18 cellular contexts compared by ENCODE assay signal in the genomic region with DNA sequence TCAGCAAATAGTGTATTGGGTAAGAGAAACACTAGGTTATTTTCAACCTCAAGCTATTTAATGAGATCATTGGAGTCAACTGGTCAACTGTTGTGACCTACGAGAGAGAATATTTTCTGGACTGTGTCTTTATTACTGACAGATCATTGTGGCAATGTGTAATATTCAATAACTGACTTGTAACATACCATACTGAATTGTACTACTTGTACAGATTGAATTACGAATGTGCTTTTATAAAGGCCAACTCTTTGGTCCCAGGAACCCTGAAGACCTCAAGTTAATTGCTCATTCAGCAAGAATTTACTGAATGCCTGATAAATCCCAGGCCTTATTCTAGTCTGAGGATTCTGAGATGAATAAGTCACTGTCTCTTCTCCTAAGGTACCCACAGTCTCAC. TPM values are rescaled to one million over a fixed set of nuclear protein-coding genes. Genes with fewer than 3 reads are reported as not detected.
DNase-seq lines count a peak whose midpoint lies in the region; ATAC-seq, FAIRE-seq and TF ChIP-seq lines count a peak whose summit lies in the region.
"Had no signal": no experiment of that assay in that cellular context is flagged by ENCODE, and none has a peak within 500 bp of the region (broad histone marks: within the 10 kb centered on the region; RNA-seq: fewer than 3 reads in every experiment).

No MANE protein-coding gene starts in this region.

- no peaks in the 10 kb centered on the region for H4K20me1 ChIP-seq in SK-N-SH (ENCODE audit: insufficient read depth)
- H4K20me1 ChIP-seq in HepG2 (ENCODE audit: insufficient read depth, low read length) = no peaks in the 10 kb centered on the region
- H4K20me1 ChIP-seq: BLaER1 treated with 17β-estradiol and CSF1 and Interleukin-3, amounts not matched to agents 10 nM and 100 nM had no signal

- H3K4me1 Mint-ChIP-seq in endothelial cell (ENCODE audit: unreplicated experiment) = no peaks in the 10 kb centered on the region

- H3K4me2 ChIP-seq in SK-N-SH = 0 out of 2 replicates have a peak overlapping the region, but pooled peaks have one; percentile 2
- no peak overlapping the region for H3K4me2 ChIP-seq in HepG2 (ENCODE audit: low read depth, low read length)
- H3K4me2 ChIP-seq: BLaER1 treated with 17β-estradiol and CSF1 and Interleukin-3, amounts not matched to agents 10 nM and 100 nM; neural progenitor cell had no signal

- CTCF ChIA-PET in SK-N-SH (lab: Yijun Ruan, JAX) (interaction anchor here (1.1 to 5.9 kb wide), 3 partner anchors 14 to 39 kb away, joined by 3 to 33 read pairs (median 8); no protein-coding TSS in a partner anchor), HepG2 (lab: Yijun Ruan, JAX; ENCODE audit: low intra/inter-chr PET ratio, low total read pairs) (no interaction called here)

- H3K36me3 ChIP-seq in SK-N-SH (replicated peaks in 1 of 2; ENCODE audit: control insufficient read depth in 1 of 2, insufficient read depth in 2 of 2, low read length in 1 of 2) = no peaks in the 10 kb centered on the region
- no peaks in the 10 kb centered on the region for H3K36me3 ChIP-seq in HepG2 (replicated peaks in 1 of 2; ENCODE audit: control insufficient read depth in 1 of 2, insufficient read depth in 2 of 2, low read length in 2 of 2)
- H3K36me3 ChIP-seq: BLaER1 treated with 17β-estradiol and CSF1 and Interleukin-3, amounts not matched to agents 10 nM and 100 nM; neural progenitor cell; right atrium auricular region had no signal

- in situ Hi-C loops in HepG2 (cut with HindIII; ENCODE audit: extremely low pct_ligation_motif_present, low pct_unique_long_range_greater_than_20kb) = no loop called here

- no peaks in the 10 kb centered on the region for H3K27me3 ChIP-seq in SK-N-SH (ENCODE audit: insufficient read depth)
- no peaks in the 10 kb centered on the region for H3K27me3 ChIP-seq in HepG2 (ENCODE audit: control insufficient read depth in 1 of 2, insufficient read depth in 2 of 2, low read length in 2 of 2)
- H3K27me3 ChIP-seq: BLaER1 treated with 17β-estradiol and CSF1 and Interleukin-3, amounts not matched to agents 10 nM and 100 nM; body of pancreas; neural progenitor cell; right atrium auricular region; testis had no signal

- H2AFZ ChIP-seq in SK-N-SH (ENCODE audit: low read depth) = no peak overlapping the region
- no peak overlapping the region for H2AFZ ChIP-seq in HepG2 (ENCODE audit: low read length)
- H2AFZ ChIP-seq: neural progenitor cell had no signal

- peaks cover 15% of the 10 kb centered on the region for H3F3A ChIP-seq in SK-N-SH (replicated peaks; ENCODE audit: insufficient read depth)

- POLR2A ChIA-PET in SK-N-SH (lab: Yijun Ruan, JAX) (no interaction called here), HepG2 (lab: Yijun Ruan, JAX) (no interaction called here)

- no peaks in the 10 kb centered on the region for H3K79me2 ChIP-seq in SK-N-SH (ENCODE audit: insufficient read depth)
- no peaks in the 10 kb centered on the region for H3K79me2 ChIP-seq in HepG2 (ENCODE audit: insufficient read depth, low read length)

- no TSS peak for BruUV-seq in HepG2 (replicated peaks; lab: Mats Ljungman, UMichigan)

- TF ChIP-seq CTCF in SK-N-SH (IDR thresholded peaks at IDR 0.05) = no peak
- no peak for TF ChIP-seq CTCF in fibroblast of pulmonary artery (IDR thresholded peaks at IDR 0.05; ENCODE audit: low read length, missing control alignments)
- no peak for TF ChIP-seq CTCF in HepG2 (CRISPR knock-in tag; IDR thresholded peaks at IDR 0.05)
- TF ChIP-seq CTCF in endothelial cell (IDR thresholded peaks at IDR 0.05; ENCODE audit: unreplicated experiment) = no peak

- 38% methylated on average over 2 of the region's 2 CpGs for WGBS in SK-N-SH (ENCODE audit: low lambda C conversion rate)
- 4% methylated on average over 2 of the region's 2 CpGs for WGBS in HepG2 (ENCODE audit: low lambda C conversion rate)

- no peak overlapping the region for H3K4me3 Mint-ChIP-seq in endothelial cell (ENCODE audit: unreplicated experiment)
- H3K4me3 Mint-ChIP-seq: neural progenitor cell had no signal

- intact Hi-C loops in HepG2 (cut with micrococcal nuclease; ENCODE audit: unreplicated experiment) = no loop called here
- intact Hi-C loops in head of caudate nucleus (cut with DNase I) = no loop called here

- H3K4me3 ChIP-seq in SK-N-SH (ENCODE audit: low read depth in 2 of 2, low read length in 1 of 2) (no peak overlapping the region), fibroblast of pulmonary artery (replicated peaks; ENCODE audit: low read depth, low read length) (no peak overlapping the region), skeletal muscle cell (ENCODE audit: low read depth, low read length) (no peak overlapping the region), HepG2 (replicated peaks in 1 of 3; ENCODE audit: insufficient read depth in 1 of 3, low read depth in 2 of 3, low read length in 3 of 3) (no peak overlapping the region)
- H3K4me3 ChIP-seq: BLaER1 treated with 17β-estradiol and CSF1 and Interleukin-3, amounts not matched to agents 10 nM and 100 nM; body of pancreas; neural progenitor cell; right atrium auricular region; testis had no signal

- H3K36me3 Mint-ChIP-seq in endothelial cell (ENCODE audit: low read depth, unreplicated experiment) = no peaks in the 10 kb centered on the region
- H3K36me3 Mint-ChIP-seq: neural progenitor cell had no signal

- no peaks in the 10 kb centered on the region for H3K9me3 Mint-ChIP-seq in endothelial cell (ENCODE audit: unreplicated experiment)
- H3K9me3 Mint-ChIP-seq: neural progenitor cell had no signal

- TF ChIP-seq POLR2A in HepG2 (IDR thresholded peaks at IDR 0.05; ENCODE audit: insufficient read depth in 1 of 2, low read depth in 2 of 2, low read length in 2 of 2) = no peak

- H3K27ac Mint-ChIP-seq in endothelial cell (ENCODE audit: unreplicated experiment) = no peak overlapping the region
- H3K27ac Mint-ChIP-seq: neural progenitor cell had no signal

- no peaks in the 10 kb centered on the region; a peak in 2 of 4 replicates for H3K4me1 ChIP-seq in SK-N-SH (ENCODE audit: control insufficient read depth in 1 of 2, insufficient read depth in 2 of 2, low read depth in 1 of 2, low read length in 1 of 2)
- H3K4me1 ChIP-seq in HepG2 (ENCODE audit: insufficient read depth, low read length) = peaks cover 14% of the 10 kb centered on the region
- H3K4me1 ChIP-seq: right atrium auricular region, testis had no signal

- H3K9me3 ChIP-seq in SK-N-SH (no peaks in the 10 kb centered on the region), HepG2 (ENCODE audit: low read length) (no peaks in the 10 kb centered on the region)
- H3K9me3 ChIP-seq: BLaER1 treated with 17β-estradiol and CSF1 and Interleukin-3, amounts not matched to agents 10 nM and 100 nM; body of pancreas; right atrium auricular region; testis had no signal

- no peak for ATAC-seq in HepG2

- H3K9me2 ChIP-seq in SK-N-SH = no peaks in the 10 kb centered on the region

- DNase-seq in GM03348 (ENCODE audit: low spot score) = peak; percentile 11
- DNase-seq in SK-N-SH = no peak
- DNase-seq in fibroblast of pulmonary artery (ENCODE audit: low read depth) = peak; percentile 6
- DNase-seq in skeletal muscle cell (ENCODE audit: low read depth) = peak; percentile 64
- no peak for DNase-seq in HepG2 (ENCODE audit: low spot score)
- DNase-seq in activated naive CD4-positive, alpha-beta T cell treated with anti-CD3 and anti-CD28 coated beads, Interleukin-2, amount 50 U/mL, for 16 hours = no peak
- DNase-seq in endothelial cell (ENCODE audit: low spot score) = no peak
- DNase-seq in head of caudate nucleus = no peak
- DNase-seq: activated effector memory CD4-positive, alpha-beta T cell treated with anti-CD3 and anti-CD28 coated beads, Interleukin-2, amount 50 U/mL, for 16 hours; NCI-H2029 treated with DMSO at 0.1 percent for 48 hours had no signal

- TF ChIP-seq RAD21 in SK-N-SH (IDR thresholded peaks at IDR 0.05; ENCODE audit: low read length) (no peak), HepG2 (CRISPR knock-in tag; IDR thresholded peaks at IDR 0.05) (no peak)

- H3K9ac ChIP-seq in SK-N-SH (peak overlapping the region; percentile 29; the same call in 1 of the 2 replicates), HepG2 (ENCODE audit: insufficient read depth, low read depth, low read length) (no peak overlapping the region)
- H3K9ac ChIP-seq: BLaER1 treated with 17β-estradiol and CSF1 and Interleukin-3, amounts not matched to agents 10 nM and 100 nM; neural progenitor cell had no signal

- TF ChIP-seq EP300 in SK-N-SH (IDR thresholded peaks at IDR 0.05; ENCODE audit: borderline replicate concordance in 1 of 2, low read depth in 1 of 2, low read length in 1 of 2) (peak in 1 of 2 experiments; percentile 88; a peak in 2 of 4 replicates), HepG2 (IDR thresholded peaks at IDR 0.05; ENCODE audit: low read depth in 2 of 2, low read length in 2 of 2) (no peak), HepG2 (CRISPR knock-in tag; IDR thresholded peaks at IDR 0.05; ENCODE audit: borderline replicate concordance) (no peak)

- H3K27ac ChIP-seq in SK-N-SH (ENCODE audit: low read depth in 2 of 2, low read length in 1 of 2) (peak overlapping the region in 1 of 2 experiments; percentile 76; a peak in 2 of 4 replicates), HepG2 (ENCODE audit: extremely low read length, insufficient read depth, low read length) (no peak overlapping the region)
- H3K27ac ChIP-seq: BLaER1 treated with 17β-estradiol and CSF1 and Interleukin-3, amounts not matched to agents 10 nM and 100 nM; body of pancreas; neural progenitor cell; right atrium auricular region; testis had no signal

- peaks cover 1% of the 10 kb centered on the region for H3K27me3 Mint-ChIP-seq in endothelial cell (ENCODE audit: unreplicated experiment)

- no peak for FAIRE-seq in HepG2 (lab: Jason Lieb, UNC)

RNA-seq across cellular contexts. Expression of a gene that starts 56.1 kb away (rescaled TPM):
- polyA plus RNA-seq in SK-N-SH (2012; rRNA removed) (15.1 and 18.5 TPM in 2 replicates), HepG2 (2011; rRNA removed) (not detected in 2 replicates)
- polyA plus RNA-seq in SK-N-SH (2012; cell fraction: cytosol; rRNA removed) = 9.8 and 12.8 TPM in 2 replicates
- 14.3 and 16.7 TPM in 2 replicates for polyA plus RNA-seq in SK-N-SH (2012; cell fraction: nucleus; rRNA removed)
- total RNA-seq in HepG2 (2016; rRNA removed; fragmentation: Illumina TruSeq; extraction: Trizol) (not detected in 2 replicates), endothelial cell (ENCODE audit: unreplicated experiment) (not detected)
- not detected in 2 replicates for total RNA-seq in HepG2 (2016; cell fraction: cytosol; rRNA removed; fragmentation: Illumina TruSeq; extraction: Trizol; ENCODE audit: low read depth)
- total RNA-seq in HepG2 (2016; cell fraction: insoluble cytoplasmic fraction; rRNA removed; fragmentation: Illumina TruSeq; extraction: Trizol) = not detected in 2 replicates
- not detected in 2 replicates for total RNA-seq in HepG2 (2016; cell fraction: membrane; rRNA removed; fragmentation: Illumina TruSeq; extraction: Trizol)
- total RNA-seq in HepG2 (2016; cell fraction: nucleus; rRNA removed; fragmentation: Illumina TruSeq; extraction: Trizol) = not detected in 2 replicates
- polyA plus RNA-seq in HepG2 (2011; cell fraction: cytosol; rRNA removed) = not detected in 2 replicates
- not detected in 2 replicates for polyA plus RNA-seq in HepG2 (2011; cell fraction: nucleus; rRNA removed)
- not detected in 2 replicates for polyA plus RNA-seq in HepG2 (2012)
- not detected in 2 replicates for polyA plus RNA-seq in HepG2 (2016; cell fraction: cytosol; fragmentation: Illumina TruSeq; extraction: Trizol; ENCODE audit: low read depth)
- polyA plus RNA-seq in HepG2 (2016; cell fraction: insoluble cytoplasmic fraction; fragmentation: Illumina TruSeq; extraction: Trizol; ENCODE audit: low read depth) = not detected in 2 replicates
- polyA plus RNA-seq in HepG2 (2016; cell fraction: membrane; fragmentation: Illumina TruSeq; extraction: Trizol; ENCODE audit: low read depth) = not detected in 2 replicates
- not detected in 2 replicates for polyA plus RNA-seq in HepG2 (2016; cell fraction: nucleus; fragmentation: Illumina TruSeq; extraction: Trizol; ENCODE audit: insufficient read depth, low read depth)
- polyA minus RNA-seq in HepG2 (2011; rRNA and poly(A)+ RNA removed; ENCODE audit: low replicate concordance) = not detected in 2 replicates
- polyA minus RNA-seq in HepG2 (2011; cell fraction: cytosol; rRNA and poly(A)+ RNA removed) = not detected in 2 replicates
- polyA minus RNA-seq in HepG2 (2011; cell fraction: nucleus; rRNA and poly(A)+ RNA removed) = not detected in 2 replicates
- total RNA-seq: HT-29; lung microvascular endothelial cell; T-helper 1 cell treated with Interleukin-12 subunit alpha and Interleukin-12 subunit beta and Interleukin-4 antibody, amounts not matched to agents 30 ng/mL and 1 ng/mL, for 36 hours had no signal

Comparison
In these comparisons a context has a peak if more than half of its experiments do, and no peak if none do; other contexts are left out.
1. DNase-seq: peak in GM03348 (single experiment), fibroblast of pulmonary artery (single experiment) and skeletal muscle cell (single experiment); none in SK-N-SH (single experiment), HepG2 (single experiment), activated naive CD4-positive, alpha-beta T cell treated with anti-CD3 and anti-CD28 coated beads, Interleukin-2, amount 50 U/mL, for 16 hours (single experiment), endothelial cell (single experiment) and head of caudate nucleus (0 of 42).